ENCODE assay signal across 8 cellular contexts in the genomic region with DNA sequence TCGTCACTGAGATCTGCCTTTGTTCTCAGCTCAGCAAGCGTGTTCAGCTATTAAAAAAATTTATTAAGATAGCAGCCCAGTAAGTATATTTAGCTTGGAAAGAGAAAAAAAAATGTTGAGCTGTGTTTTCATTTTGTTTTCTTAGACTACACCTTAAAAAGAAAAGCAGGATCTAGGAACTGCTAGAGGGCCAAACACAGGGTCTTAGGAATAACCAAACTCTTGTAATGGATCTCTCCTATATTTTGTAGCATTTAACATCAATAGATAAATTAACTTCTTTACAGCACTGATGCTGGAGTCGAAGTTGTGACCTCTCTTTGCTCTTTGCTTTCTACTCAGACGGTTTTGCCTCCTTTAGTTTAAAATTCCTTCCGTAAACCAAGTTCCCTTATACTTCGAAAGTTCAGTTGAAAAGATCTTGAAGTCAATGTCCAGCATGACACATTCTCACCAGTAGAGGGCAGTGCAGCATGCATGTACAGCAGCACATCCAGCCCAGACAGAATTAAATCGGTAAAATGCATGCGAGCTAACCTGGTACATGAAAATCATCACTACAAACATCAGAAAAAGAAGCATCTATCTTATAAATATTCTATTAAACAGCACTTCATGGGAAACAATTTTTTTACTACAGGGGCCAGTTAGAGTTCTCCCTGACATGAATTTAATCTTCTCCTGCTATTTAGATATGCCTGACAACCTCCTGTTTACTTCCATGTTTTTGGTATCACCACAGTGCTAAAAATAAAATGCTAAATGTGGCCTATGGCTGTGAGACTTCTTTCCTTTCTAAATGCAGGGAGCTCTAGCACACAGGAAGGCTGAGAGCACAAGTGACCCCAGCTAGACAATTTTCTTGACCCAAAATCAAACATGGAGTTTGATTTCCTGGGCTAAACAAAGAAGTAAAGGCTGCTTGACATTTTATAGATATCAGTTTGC. TPM values are rescaled to one million over a fixed set of nuclear protein-coding genes. Genes with fewer than 3 reads are reported as not detected.
DNase-seq lines count a peak whose midpoint lies in the region; ATAC-seq and TF ChIP-seq lines count a peak whose summit lies in the region.

No MANE protein-coding gene starts in this region.

- 23 to 29% (median 24%) methylated on average over 8 of the region's 8 CpGs for WGBS in adrenal gland, 4 donors

- H3K36me3 ChIP-seq in BE2C (no peaks in the 10 kb centered on the region), adrenal gland (replicated peaks in 1 of 2) (peaks cover 0 to 76% of the 10 kb centered on the region in 2 donors)

- ATAC-seq in GM21367 (IDR thresholded peaks at IDR 0.05; ENCODE audit: unreplicated experiment): peak; percentile 68
- peak; percentile 83 for ATAC-seq in left cardiac atrium

- H3K9me3 ChIP-seq in BE2C: no peaks in the 10 kb centered on the region
- H3K9me3 ChIP-seq in adrenal gland (replicated peaks in 1 of 3): no peaks in the 10 kb centered on the region

- no peak for TF ChIP-seq POLR2A in adrenal gland (IDR thresholded peaks at IDR 0.05)

- peak overlapping the region in 2 of 5 donors; percentile 22 to 42 for H3K27ac ChIP-seq in adrenal gland

- H3K4me3 ChIP-seq in BE2C (ENCODE audit: low read depth, low read length) (no peak overlapping the region), adrenal gland (no peak overlapping the region)

- H3K4me1 ChIP-seq in BE2C: no peaks in the 10 kb centered on the region
- H3K4me1 ChIP-seq in adrenal gland (replicated peaks in 1 of 2): peaks cover 0 to 5% of the 10 kb centered on the region in 2 donors

- intact Hi-C loops in adrenal gland (cut with DNase I) (loop anchor here (2.0 to 10.0 kb wide), 3 partner anchors 183 to 223 kb away; no protein-coding TSS in a partner anchor), left cardiac atrium (cut with DNase I) (loop anchor here (1.0 to 10.0 kb wide), 4 partner anchors 50 to 184 kb away; a partner anchor contains a TSS)

- no peaks in the 10 kb centered on the region for H3K27me3 ChIP-seq in BE2C
- H3K27me3 ChIP-seq in adrenal gland: no peaks in the 10 kb centered on the region

- TF ChIP-seq CTCF in BE2C (IDR thresholded peaks at IDR 0.05; ENCODE audit: low read depth, low read length) (peak; percentile 85), adrenal gland (IDR thresholded peaks at IDR 0.05) (peak; percentile 95 to 97 (median 95))

- DNase-seq in BE2C (peak; percentile 71), NCI-H128 (lab: John Stamatoyannopoulos, UW; ENCODE audit: unreplicated experiment) (peak; percentile 20), SW480 (ENCODE audit: low spot score) (peak; percentile 66), adrenal gland (peak; percentile 80 to 97 (median 91)), left cardiac atrium (peak; percentile 83), pulmonary artery endothelial cell (ENCODE audit: low read depth, low spot score) (peak; percentile 58), ureter (ENCODE audit: low spot score) (peak; percentile 92)

RNA-seq across cellular contexts. Expression of a gene that starts 48.2 kb away (rescaled TPM):
- 2.5 TPM for polyA plus RNA-seq in BE2C (2012; ENCODE audit: insufficient read depth, insufficient read length, low read depth)
- 10 to 100 TPM; 10.9 to 54.2 (median 29.1) TPM for total RNA-seq in adrenal gland
- 10 to 100 TPM in 1 of 3 donors, 1 to 10 TPM in 2; 8.1 to 26.8 (median 9.3) TPM for polyA plus RNA-seq in adrenal gland
- 100 to 1,000 TPM; 204 to 206 TPM for total RNA-seq in left cardiac atrium
- total RNA-seq in pulmonary artery endothelial cell: 31.7 and 41.2 TPM in 2 replicates
- total RNA-seq in ureter: 77.6 TPM

Comparison
In these comparisons a context has a peak if more than half of its experiments do, and no peak if none do; other contexts are left out.
1. DNase-seq: peak in every context shown above with its lines; median percentile 92 in ureter; 91 in adrenal gland; 83 in left cardiac atrium; 71 in BE2C; 66 in SW480; 58 in pulmonary artery endothelial cell; 20 in NCI-H128.